In genomic region chr6:50007821-50008220, GRCh38 we compare ENCODE assay signal across 21 cellular contexts. TPM values are rescaled to one million over a fixed set of nuclear protein-coding genes. Genes with fewer than 3 reads are reported as not detected.
DNase-seq lines count a peak whose midpoint lies in the region; ATAC-seq and TF ChIP-seq lines count a peak whose summit lies in the region.
"Had no signal": no experiment of that assay in that cellular context is flagged by ENCODE, and none has a peak within 500 bp of the region (broad histone marks: within the 10 kb centered on the region; RNA-seq: fewer than 3 reads in every experiment).

No MANE protein-coding gene starts in this region.

- H3K9me2 ChIP-seq in hepatocyte (replicated peaks; ENCODE audit: insufficient read depth), result no peaks in the 10 kb centered on the region

- H3K9me3 ChIP-seq in hepatocyte (ENCODE audit: low read depth), result no peaks in the 10 kb centered on the region
- H3K9me3 ChIP-seq: left lung, tibial nerve had no signal

- ATAC-seq in foreskin keratinocyte, result peak; percentile 99
- ATAC-seq: left lung; stimulated activated naive B cell treated with anti-CD40 and anti-IgM and Interleukin-4, amounts not matched to agents 10 μg/mL and 1 μg/mL and 100 μg/mL, for 72 hours had no signal

- H4K20me1 ChIP-seq in hepatocyte (ENCODE audit: insufficient read depth, poor library complexity, severe bottlenecking), result no peaks in the 10 kb centered on the region

- H3K79me2 ChIP-seq in hepatocyte, result no peaks in the 10 kb centered on the region

- H3K36me3 ChIP-seq in hepatocyte (replicated peaks; ENCODE audit: insufficient read depth, low read depth), result no peaks in the 10 kb centered on the region
- H3K36me3 ChIP-seq: left lung, tibial nerve had no signal

- peaks cover 6% of the 10 kb centered on the region for H3K4me1 ChIP-seq in foreskin keratinocyte
- no peaks in the 10 kb centered on the region for H3K4me1 ChIP-seq in hepatocyte (ENCODE audit: insufficient read depth)
- H3K4me1 ChIP-seq: left lung, tibial nerve had no signal

- DNase-seq in AG10803 (ENCODE audit: low read depth) (peak; percentile 23), HS-5 (ENCODE audit: low read depth) (peak; percentile 70), SW 1271 (lab: John Stamatoyannopoulos, UW) (peak; percentile 15 to 63), foreskin keratinocyte (peak; percentile 57 to 79), retina (no peak), SKM-1 (lab: John Stamatoyannopoulos, UW; ENCODE audit: unreplicated experiment) (no peak), hepatocyte (ENCODE audit: low spot score) (no peak)
- DNase-seq in activated CD4-positive, alpha-beta T cell treated with anti-CD3 and anti-CD28 coated beads, Interleukin-2, amount 50 U/mL, for 48 hours, result no peak
- DNase-seq: activated CD4-positive, alpha-beta T cell treated with anti-CD3 and anti-CD28 coated beads for 48 hours; activated gamma-delta T cell; amniotic stem cell; DMS53; foreskin melanocyte; HFFc6; left lung; NCI-H1694; NCI-H82; stimulated activated naive B cell treated with anti-CD40 and anti-IgM and Interleukin-4, amounts not matched to agents 10 μg/mL and 1 μg/mL and 100 μg/mL, for 72 hours had no signal

- H3K27me3 ChIP-seq in foreskin keratinocyte (no peaks in the 10 kb centered on the region), hepatocyte (no peaks in the 10 kb centered on the region)
- H3K27me3 ChIP-seq: left lung, tibial nerve had no signal

- no peak for TF ChIP-seq CTCF in AG10803 (conservative IDR thresholded peaks at IDR 0.05; ENCODE audit: low read length)
- TF ChIP-seq CTCF in foreskin keratinocyte (conservative IDR thresholded peaks at IDR 0.05), result no peak
- no peak for TF ChIP-seq CTCF in hepatocyte (IDR thresholded peaks at IDR 0.05; ENCODE audit: poor library complexity)

- no peak overlapping the region for H2AFZ ChIP-seq in hepatocyte

- 88% methylated on average over 3 of the region's 3 CpGs for WGBS in hepatocyte (ENCODE audit: low lambda C conversion rate, missing lambda C conversion rate)

- H3K27ac ChIP-seq in foreskin keratinocyte, result peak overlapping the region; percentile 51
- no peak overlapping the region for H3K27ac ChIP-seq in hepatocyte
- H3K27ac ChIP-seq: left lung, tibial nerve had no signal

- H3K4me3 ChIP-seq in AG10803 (ENCODE audit: low read length), result no peak overlapping the region
- no peak overlapping the region for H3K4me3 ChIP-seq in hepatocyte
- H3K4me3 ChIP-seq: left lung, tibial nerve had no signal

- no peak overlapping the region for H3K4me2 ChIP-seq in hepatocyte

RNA-seq across cellular contexts. Expression of gene DEFB110, which starts 14.0 kb away (rescaled TPM):
- total RNA-seq in foreskin keratinocyte, result not detected in 2 replicates
- polyA plus RNA-seq in foreskin keratinocyte, result not detected in 2 replicates
- total RNA-seq in hepatocyte, result not detected in 2 replicates
- polyA plus RNA-seq in hepatocyte, result not detected in 2 replicates
- total RNA-seq: A673, HFFc6, left lung, tibial nerve had no signal
- polyA plus RNA-seq: CD14-positive monocyte had no signal

RNA-seq across cellular contexts. Expression of gene DEFB113, which starts 38.4 kb away (rescaled TPM):
- total RNA-seq in foreskin keratinocyte (not detected in 2 replicates), hepatocyte (not detected in 2 replicates)
- polyA plus RNA-seq in foreskin keratinocyte (not detected in 2 replicates), hepatocyte (not detected in 2 replicates)
- total RNA-seq: A673, HFFc6, left lung, tibial nerve had no signal
- polyA plus RNA-seq: CD14-positive monocyte had no signal

RNA-seq across cellular contexts. Expression of gene DEFB112, which starts 41.9 kb away (rescaled TPM):
- total RNA-seq in foreskin keratinocyte (not detected in 2 replicates), hepatocyte (not detected in 2 replicates)
- polyA plus RNA-seq in foreskin keratinocyte (not detected in 2 replicates), hepatocyte (not detected in 2 replicates)
- total RNA-seq: A673, HFFc6, left lung, tibial nerve had no signal
- polyA plus RNA-seq: CD14-positive monocyte had no signal

RNA-seq across cellular contexts. Expression of gene DEFB114, which starts 43.9 kb away (rescaled TPM):
- total RNA-seq in foreskin keratinocyte, result not detected in 2 replicates
- polyA plus RNA-seq in foreskin keratinocyte, result not detected in 2 replicates
- total RNA-seq in hepatocyte, result not detected in 2 replicates
- polyA plus RNA-seq in hepatocyte, result not detected in 2 replicates
- total RNA-seq: A673, HFFc6, left lung, tibial nerve had no signal
- polyA plus RNA-seq: CD14-positive monocyte had no signal

Comparison
In these comparisons a context has a peak if more than half of its experiments do, and no peak if none do; other contexts are left out.
1. DNase-seq: peak in AG10803 (single experiment), HS-5 (single experiment), SW 1271 (2 of 2) and foreskin keratinocyte (2 of 2); none in retina (single experiment), activated CD4-positive, alpha-beta T cell treated with anti-CD3 and anti-CD28 coated beads, Interleukin-2, amount 50 U/mL, for 48 hours (0 of 2), SKM-1 (single experiment) and hepatocyte (single experiment).